Comparison of ENCODE assay signal across 25 cellular contexts in genomic region chr1:200021537-200022238, GRCh38. TPM values are rescaled to one million over a fixed set of nuclear protein-coding genes. Genes with fewer than 3 reads are reported as not detected.
"Had no signal": no experiment of that assay in that cellular context is flagged by ENCODE, and none has a peak within 500 bp of the region (broad histone marks: within the 10 kb centered on the region; RNA-seq: fewer than 3 reads in every experiment).

No MANE protein-coding gene starts in this region.

- H3K36me3 ChIP-seq: gastrocnemius medialis, right atrium auricular region, upper lobe of right lung had no signal

- H3K9ac ChIP-seq: parathyroid adenoma had no signal

- H3K27ac ChIP-seq: coronary artery, dorsolateral prefrontal cortex, gastrocnemius medialis, parathyroid adenoma, right atrium auricular region, upper lobe of right lung had no signal

- H3K9me3 ChIP-seq: gastrocnemius medialis, right atrium auricular region, upper lobe of right lung had no signal

- H2AFZ ChIP-seq: parathyroid adenoma had no signal

- H3K9me3 Mint-ChIP-seq: activated CD4-positive, alpha-beta T cell treated with anti-CD3 and anti-CD28 coated beads, Interleukin-2, amount 10 ng/mL, durations not matched to agents 7 days and 5 days; activated CD8-positive, alpha-beta T cell treated with anti-CD3 and anti-CD28 coated beads for 36 hours; activated naive CD4-positive, alpha-beta T cell treated with anti-CD3 and anti-CD28 coated beads, Interleukin-2, amount 50 U/mL, for 24 hours; activated naive CD8-positive, alpha-beta T cell treated with anti-CD3 and anti-CD28 coated beads, Interleukin-2, amount 50 U/mL, for 24 hours; activated T-helper 2 cell treated with anti-CD3 and anti-CD28 coated beads, Interferon-gamma antibody, Interleukin-2, Interleukin-4, amounts not matched to agents 10 μg/mL and 5 μg/mL and 100 μg/mL, durations not matched to agents 14 hours and 24 hours and 36 hours; effector memory CD8-positive, alpha-beta T cell; mesothelial cell of epicardium; WTC11 had no signal

- H3K4me1 ChIP-seq: gastrocnemius medialis, parathyroid adenoma, right atrium auricular region, upper lobe of right lung had no signal

- H3K27ac Mint-ChIP-seq: activated CD4-positive, alpha-beta T cell treated with anti-CD3 and anti-CD28 coated beads, Interleukin-2, amount 10 ng/mL, durations not matched to agents 7 days and 5 days; activated CD8-positive, alpha-beta T cell treated with anti-CD3 and anti-CD28 coated beads for 36 hours; activated naive CD4-positive, alpha-beta T cell treated with anti-CD3 and anti-CD28 coated beads, Interleukin-2, amount 50 U/mL, for 24 hours; activated naive CD8-positive, alpha-beta T cell treated with anti-CD3 and anti-CD28 coated beads, Interleukin-2, amount 50 U/mL, for 24 hours; activated T-helper 2 cell treated with anti-CD3 and anti-CD28 coated beads, Interferon-gamma antibody, Interleukin-2, Interleukin-4, amounts not matched to agents 10 μg/mL and 5 μg/mL and 100 μg/mL, durations not matched to agents 14 hours and 24 hours and 36 hours; effector memory CD8-positive, alpha-beta T cell; mesothelial cell of epicardium; naive thymus-derived CD4-positive, alpha-beta T cell; T-helper 17 cell; WTC11 had no signal

- H3K36me3 Mint-ChIP-seq: activated naive CD4-positive, alpha-beta T cell treated with anti-CD3 and anti-CD28 coated beads, Interleukin-2, amount 50 U/mL, for 24 hours; mesothelial cell of epicardium; naive thymus-derived CD4-positive, alpha-beta T cell; WTC11 had no signal

- H3K4me3 ChIP-seq: coronary artery, dorsolateral prefrontal cortex, gastrocnemius medialis, right atrium auricular region, upper lobe of right lung had no signal

- H3K79me2 ChIP-seq: parathyroid adenoma had no signal

- ATAC-seq: activated CD8-positive, alpha-beta T cell treated with anti-CD3 and anti-CD28 coated beads for 36 hours; activated naive CD8-positive, alpha-beta T cell treated with anti-CD3 and anti-CD28 coated beads, Interleukin-2, amount 50 U/mL, for 24 hours; effector memory CD8-positive, alpha-beta T cell; gastrocnemius medialis; naive thymus-derived CD4-positive, alpha-beta T cell; stimulated activated naive CD8-positive, alpha-beta T cell treated with anti-CD3 and anti-CD28 coated beads, Interleukin-15, Interleukin-2, amounts not matched to agents 100 U/mL and 50 U/mL, for 24 hours; T-helper 17 cell; upper lobe of right lung; WTC11 had no signal

- DNase-seq: activated CD4-positive, alpha-beta T cell treated with anti-CD3 and anti-CD28 coated beads for 1 hour; activated CD4-positive, alpha-beta T cell treated with anti-CD3 and anti-CD28 coated beads, Interleukin-2, amount 10 ng/mL, durations not matched to agents 7 days and 5 days; activated CD8-positive, alpha-beta T cell treated with anti-CD3 and anti-CD28 coated beads for 36 hours; activated naive CD8-positive, alpha-beta T cell treated with anti-CD3 and anti-CD28 coated beads, Interleukin-2, amount 50 U/mL, for 24 hours; activated T-cell treated with anti-CD3 and anti-CD28 coated beads, Interleukin-2, amount 50 U/mL, for 48 hours; amygdala; dorsolateral prefrontal cortex; effector memory CD8-positive, alpha-beta T cell; erythroblast; gastrocnemius medialis; glutamatergic neuron; islet precursor cell; naive thymus-derived CD4-positive, alpha-beta T cell; stimulated activated CD4-positive, alpha-beta T cell treated with anti-CD3 and anti-CD28 coated beads, Interleukin-4, amount 100 ng/mL, for 1 hour; stimulated activated naive CD8-positive, alpha-beta T cell treated with anti-CD3 and anti-CD28 coated beads, Interleukin-15, Interleukin-2, amounts not matched to agents 100 U/mL and 50 U/mL, for 24 hours; T-helper 17 cell; upper lobe of right lung had no signal

- H3K4me1 Mint-ChIP-seq: activated CD4-positive, alpha-beta T cell treated with anti-CD3 and anti-CD28 coated beads, Interleukin-2, amount 10 ng/mL, durations not matched to agents 7 days and 5 days; activated naive CD4-positive, alpha-beta T cell treated with anti-CD3 and anti-CD28 coated beads, Interleukin-2, amount 50 U/mL, for 24 hours; activated naive CD8-positive, alpha-beta T cell treated with anti-CD3 and anti-CD28 coated beads, Interleukin-2, amount 50 U/mL, for 24 hours; mesothelial cell of epicardium; naive thymus-derived CD4-positive, alpha-beta T cell; WTC11 had no signal

- H3K4me3 Mint-ChIP-seq: activated CD4-positive, alpha-beta T cell treated with anti-CD3 and anti-CD28 coated beads, Interleukin-2, amount 10 ng/mL, durations not matched to agents 7 days and 5 days; activated CD8-positive, alpha-beta T cell treated with anti-CD3 and anti-CD28 coated beads for 36 hours; activated naive CD4-positive, alpha-beta T cell treated with anti-CD3 and anti-CD28 coated beads, Interleukin-2, amount 50 U/mL, for 24 hours; activated naive CD8-positive, alpha-beta T cell treated with anti-CD3 and anti-CD28 coated beads, Interleukin-2, amount 50 U/mL, for 24 hours; effector memory CD8-positive, alpha-beta T cell; mesothelial cell of epicardium; naive thymus-derived CD4-positive, alpha-beta T cell; T-helper 17 cell; WTC11 had no signal

- H3K27me3 ChIP-seq: right atrium auricular region had no signal

RNA-seq across cellular contexts. Expression of gene NR5A2, which starts 5.8 kb away (rescaled TPM):
- total RNA-seq: activated CD4-positive, alpha-beta T cell treated with anti-CD3 and anti-CD28 coated beads, Interleukin-2, amount 10 ng/mL, durations not matched to agents 7 days and 5 days; activated CD8-positive, alpha-beta T cell treated with anti-CD3 and anti-CD28 coated beads for 36 hours; activated T-helper 2 cell treated with anti-CD3 and anti-CD28 coated beads, Interferon-gamma antibody, Interleukin-2, Interleukin-4, amounts not matched to agents 10 μg/mL and 5 μg/mL and 100 μg/mL, durations not matched to agents 14 hours and 24 hours and 36 hours; T-helper 17 cell had no signal
- polyA plus RNA-seq: naive thymus-derived CD4-positive, alpha-beta T cell; neural cell had no signal
